Comparison of ENCODE assay signal across 1 cellular context in genomic region chr9:123820139-123820538, GRCh38.
TF ChIP-seq lines count a peak whose summit lies in the region.

No MANE protein-coding gene starts in this region.

TF ChIP-seq in A549, 52 proteins besides CTCF, POLR2A, EP300 and RAD21 (continued from another document):
- TF ChIP-seq PHF8 (IDR thresholded peaks at IDR 0.05; ENCODE audit: borderline replicate concordance, low read depth) (no peak), EHF (CRISPR knock-in tag; IDR thresholded peaks at IDR 0.05) (no peak), HOXB5 (CRISPR knock-in tag; IDR thresholded peaks at IDR 0.05) (no peak)
